26 cellular contexts compared by ENCODE assay signal in genomic region chr5:173807150-173807784, GRCh38.
DNase-seq lines count a peak whose midpoint lies in the region; ATAC-seq and TF ChIP-seq lines count a peak whose summit lies in the region.
"Had no signal": no experiment of that assay in that cellular context is flagged by ENCODE, and none has a peak within 500 bp of the region (broad histone marks: within the 10 kb centered on the region; RNA-seq: fewer than 3 reads in every experiment).

No MANE protein-coding gene starts in this region.

- peak overlapping the region; percentile 58 to 68 for H3K27ac ChIP-seq in liver (ENCODE audit: low read depth in 1 of 2, low read length in 2 of 2)
- H3K27ac ChIP-seq in subcutaneous abdominal adipose tissue (ENCODE audit: low read depth, low read length): peak overlapping the region; percentile 80
- H3K27ac ChIP-seq: brain microvascular endothelial cell, epithelial cell of prostate, suprapubic skin had no signal

- WGBS in liver: 75% methylated on average over 18 of the region's 18 CpGs

- no peaks in the 10 kb centered on the region for H3K27me3 ChIP-seq in liver (ENCODE audit: control insufficient read depth in 4 of 4, insufficient read depth in 4 of 4, low read length in 3 of 4)
- no peaks in the 10 kb centered on the region for H3K27me3 ChIP-seq in subcutaneous abdominal adipose tissue (ENCODE audit: control insufficient read depth in 5 of 5, insufficient read depth in 4 of 5, low read length in 5 of 5)
- H3K27me3 ChIP-seq: BE2C, brain microvascular endothelial cell, suprapubic skin had no signal

- H3K4me3 ChIP-seq in liver (ENCODE audit: low read depth in 1 of 3, low read length in 3 of 3) (no peak overlapping the region), subcutaneous abdominal adipose tissue (ENCODE audit: low read depth in 1 of 5, low read length in 5 of 5) (no peak overlapping the region)
- H3K4me3 ChIP-seq: suprapubic skin had no signal

- TF ChIP-seq RAD21 in liver (IDR thresholded peaks at IDR 0.05): no peak

- H3K36me3 ChIP-seq in liver (ENCODE audit: control insufficient read depth in 4 of 4, insufficient read depth in 3 of 4, low read depth in 1 of 4, low read length in 3 of 4) (no peaks in the 10 kb centered on the region), subcutaneous abdominal adipose tissue (ENCODE audit: control insufficient read depth in 5 of 5, insufficient read depth in 5 of 5, low read length in 5 of 5) (no peaks in the 10 kb centered on the region)
- H3K36me3 ChIP-seq: BE2C, brain microvascular endothelial cell, suprapubic skin had no signal

- no peak overlapping the region for H3K9ac ChIP-seq in liver (ENCODE audit: low read depth in 1 of 2, low read length in 2 of 2)
- no peak overlapping the region for H3K9ac ChIP-seq in subcutaneous abdominal adipose tissue (ENCODE audit: low read length in 5 of 5)

- in situ Hi-C loops in G401 (cut with HindIII; ENCODE audit: low sequenced_read_pairs): no loop called here

- peak; percentile 15 for DNase-seq in G401 (ENCODE audit: low spot score)
- peak; percentile 22 for DNase-seq in cerebellar cortex (ENCODE audit: low spot score)
- DNase-seq in COLO829 (ENCODE audit: low spot score): no peak
- no peak for DNase-seq in dedifferentiated amniotic fluid mesenchymal stem cell (ENCODE audit: extremely low spot score)
- DNase-seq: activated CD4-positive, CD25-positive, alpha-beta regulatory T cell treated with anti-CD3 and anti-CD28 coated beads, Interleukin-2, amount 50 U/mL, for 72 hours; activated CD8-positive, alpha-beta memory T cell treated with anti-CD3 and anti-CD28 coated beads, Interleukin-2, amount 50 U/mL, for 48 hours; activated CD8-positive, alpha-beta T cell treated with anti-CD3 and anti-CD28 coated beads for 36 hours; activated naive CD4-positive, alpha-beta T cell treated with anti-CD3 and anti-CD28 coated beads for 36 hours; BE2C; brain microvascular endothelial cell; Caco-2; DND-41; effector CD8-positive, alpha-beta T cell; IMR-90; islet precursor cell; naive thymus-derived CD4-positive, alpha-beta T cell; NCI-H1048; NCI-H2107; Right ventricle myocardium superior had no signal

- no peak for TF ChIP-seq CTCF in liver (IDR thresholded peaks at IDR 0.05; ENCODE audit: low read depth, low read length, missing input control)

- H3K9me3 ChIP-seq in liver (ENCODE audit: control insufficient read depth in 4 of 4, low read length in 3 of 4) (no peaks in the 10 kb centered on the region), subcutaneous abdominal adipose tissue (ENCODE audit: control insufficient read depth in 5 of 5, low read length in 5 of 5) (peaks cover 0 to 4% (median 0%) of the 10 kb centered on the region in 5 donors)
- H3K9me3 ChIP-seq: BE2C, suprapubic skin had no signal

- H3K4me1 ChIP-seq in liver (ENCODE audit: control insufficient read depth in 4 of 4, insufficient read depth in 4 of 4, low read length in 3 of 4): peaks cover 10 to 27% (median 18%) of the 10 kb centered on the region in 4 donors
- peaks cover 0 to 33% (median 30%) of the 10 kb centered on the region in 5 donors for H3K4me1 ChIP-seq in subcutaneous abdominal adipose tissue (ENCODE audit: control insufficient read depth in 5 of 5, insufficient read depth in 5 of 5, low read length in 5 of 5)
- H3K4me1 ChIP-seq: BE2C, suprapubic skin had no signal

- no peak for ATAC-seq in GM21737 (IDR thresholded peaks at IDR 0.05; ENCODE audit: unreplicated experiment)
- ATAC-seq: activated CD8-positive, alpha-beta T cell treated with anti-CD3 and anti-CD28 coated beads for 36 hours; naive thymus-derived CD4-positive, alpha-beta T cell; SK-N-SH treated with all-trans-retinoic acid at 6 μM for 48 hours; stimulated activated memory B cell treated with anti-CD40 and anti-IgM and Interleukin-4, amounts not matched to agents 10 μg/mL and 1 μg/mL and 100 μg/mL, for 72 hours had no signal

TF ChIP-seq in liver, 16 proteins besides CTCF, POLR2A, EP300 and RAD21:
- TF ChIP-seq NR2F2 (IDR thresholded peaks at IDR 0.05): no peak
- no peak for TF ChIP-seq FOXA2 (IDR thresholded peaks at IDR 0.05)
- no peak for TF ChIP-seq TAF1 (conservative IDR thresholded peaks at IDR 0.05)

Comparison
In these comparisons a context has a peak if more than half of its experiments do, and no peak if none do; other contexts are left out.
1. DNase-seq: peak in G401 (single experiment) and cerebellar cortex (single experiment); none in COLO829 (single experiment) and dedifferentiated amniotic fluid mesenchymal stem cell (single experiment).